In the genomic region with DNA sequence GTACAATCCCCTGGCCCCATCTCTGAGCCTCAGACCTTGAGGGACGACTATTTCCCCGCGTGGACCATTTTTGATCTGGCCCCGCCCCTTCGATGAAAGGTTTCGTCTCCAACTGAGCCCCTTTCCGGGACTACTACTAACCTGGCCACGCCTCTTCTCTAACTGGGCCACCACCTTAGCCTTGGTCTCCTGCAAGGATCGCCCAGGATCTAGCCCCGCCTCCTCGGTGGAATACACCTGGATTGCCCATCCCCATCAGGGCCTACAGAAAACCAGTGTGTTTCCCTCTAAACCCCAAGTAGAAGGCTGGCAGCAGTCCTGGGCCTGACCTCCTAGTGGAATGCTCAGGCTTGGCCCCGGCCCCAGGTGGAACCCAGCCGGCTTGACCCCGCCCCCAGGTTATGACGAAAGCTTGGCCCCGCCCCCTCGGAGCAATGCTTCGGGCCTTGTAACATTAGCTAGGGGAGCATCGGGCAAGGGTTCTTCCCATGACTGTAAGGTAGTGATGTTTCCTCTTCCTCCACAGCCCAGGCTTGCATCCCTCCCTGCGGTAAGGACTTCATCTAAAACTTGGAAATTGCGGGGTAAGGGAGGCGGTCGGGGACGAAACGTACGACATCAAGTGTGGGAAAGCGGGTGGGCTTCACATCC, we compare ENCODE assay signal across 7 cellular contexts. TPM values are rescaled to one million over a fixed set of nuclear protein-coding genes. Genes with fewer than 3 reads are reported as not detected.
DNase-seq lines count a peak whose midpoint lies in the region; ATAC-seq and TF ChIP-seq lines count a peak whose summit lies in the region.

No MANE protein-coding gene starts in this region.

- H3K27ac ChIP-seq in fibroblast of lung (ENCODE audit: insufficient read depth, low read length) (no peak overlapping the region), tibial nerve (peak overlapping the region; percentile 91 to 97 (median 96))

- H3K4me2 ChIP-seq in fibroblast of lung (ENCODE audit: extremely low read depth, insufficient read depth, low read length) = no peak overlapping the region

- DNase-seq in LHCN-M2 (ENCODE audit: low read depth) = peak; percentile 32
- DNase-seq in activated T-cell treated with anti-CD3 and anti-CD28 coated beads for 4 hours = peak; percentile 44
- DNase-seq in fibroblast of lung (ENCODE audit: low read depth in 2 of 2) = peak; percentile 36 to 39
- peak; percentile 39 for DNase-seq in natural killer cell
- DNase-seq in tibial nerve (ENCODE audit: low spot score in 2 of 2) = peak; percentile 82 to 88
- DNase-seq in epidermal melanocyte (ENCODE audit: insufficient read length, low spot score) = no peak

- no peak for TF ChIP-seq CTCF in fibroblast of lung (conservative IDR thresholded peaks at IDR 0.05 in 1 of 2, IDR thresholded peaks at IDR 0.05 in 1 of 2; ENCODE audit: low read depth in 1 of 2, low read length in 2 of 2)
- no peak for TF ChIP-seq CTCF in natural killer cell (IDR thresholded peaks at IDR 0.05)
- TF ChIP-seq CTCF in tibial nerve (IDR thresholded peaks at IDR 0.05) = no peak

- WGBS in tibial nerve, 2 donors = 42 to 48% methylated on average over 27 of the region's 27 CpGs

- TF ChIP-seq EP300 in tibial nerve (IDR thresholded peaks at IDR 0.05) = peak in 1 of 2 donors; percentile 5

- H3K36me3 ChIP-seq in fibroblast of lung (ENCODE audit: control insufficient read depth, insufficient read depth, low read length) (peaks cover 25% of the 10 kb centered on the region), tibial nerve (peaks cover 0 to 55% (median 3%) of the 10 kb centered on the region in 3 donors)

- no peaks in the 10 kb centered on the region for H3K27me3 ChIP-seq in fibroblast of lung (ENCODE audit: control insufficient read depth, insufficient read depth, low read length)
- H3K27me3 ChIP-seq in tibial nerve = no peaks in the 10 kb centered on the region

- ATAC-seq in natural killer cell (no peak), HG02642 (IDR thresholded peaks at IDR 0.05; ENCODE audit: poor library complexity, unreplicated experiment) (no peak)

- intact Hi-C loops in natural killer cell (cut with micrococcal nuclease) = no loop called here

- H3K4me3 ChIP-seq in fibroblast of lung (replicated peaks in 1 of 4; ENCODE audit: control extremely low read depth in 1 of 4, insufficient read depth in 1 of 4, low read depth in 3 of 4, low read length in 4 of 4) = no peak overlapping the region
- no peak overlapping the region for H3K4me3 ChIP-seq in tibial nerve

- TF ChIP-seq POLR2A in tibial nerve (IDR thresholded peaks at IDR 0.05) = peak in 1 of 2 donors; percentile 43

- H3K4me1 Mint-ChIP-seq in natural killer cell = peaks cover 31 to 41% of the 10 kb centered on the region in 2 donors

- no peaks in the 10 kb centered on the region for H3K9me3 Mint-ChIP-seq in natural killer cell

- no peaks in the 10 kb centered on the region for H3K36me3 Mint-ChIP-seq in natural killer cell

- H3K4me3 Mint-ChIP-seq in natural killer cell = peak overlapping the region; percentile 92

- no peaks in the 10 kb centered on the region for H4K20me1 ChIP-seq in fibroblast of lung (ENCODE audit: control insufficient read depth, extremely low read depth, insufficient read depth, low read length)

- H2AFZ ChIP-seq in fibroblast of lung (ENCODE audit: low read length) = no peak overlapping the region

- no peaks in the 10 kb centered on the region for H3K9me3 ChIP-seq in fibroblast of lung (ENCODE audit: control insufficient read depth, insufficient read depth, low read depth, low read length)
- no peaks in the 10 kb centered on the region for H3K9me3 ChIP-seq in tibial nerve

- peaks cover 8% of the 10 kb centered on the region for H3K79me2 ChIP-seq in fibroblast of lung (ENCODE audit: control insufficient read depth, insufficient read depth, low read length)

- H3K27ac Mint-ChIP-seq in natural killer cell = peak overlapping the region in 1 of 2 donors; percentile 85

- no peak overlapping the region for H3K9ac ChIP-seq in fibroblast of lung (ENCODE audit: insufficient read depth, low read length)

- H3K27me3 Mint-ChIP-seq in natural killer cell (ENCODE audit: low read depth in 2 of 2) = peaks cover 0 to 9% of the 10 kb centered on the region in 2 donors

- H3K4me1 ChIP-seq in fibroblast of lung (ENCODE audit: control insufficient read depth, extremely low read depth, insufficient read depth, low read length) (peaks cover 3% of the 10 kb centered on the region), tibial nerve (peaks cover 0 to 33% (median 20%) of the 10 kb centered on the region in 4 donors)

RNA-seq across cellular contexts. Expression of gene SPACA6, which starts 9.1 kb away (rescaled TPM):
- 12.9 and 27.3 TPM in 2 replicates for total RNA-seq in LHCN-M2 (2014; rRNA removed)
- 15.1 TPM for polyA plus RNA-seq in LHCN-M2 (2012)
- 5.1 and 8.6 TPM in 2 replicates for total RNA-seq in fibroblast of lung
- 2.8 and 5.5 TPM in 2 replicates for polyA plus RNA-seq in fibroblast of lung
- polyA plus RNA-seq in fibroblast of lung (2012) = 7.4 and 10.0 TPM in 2 replicates
- 8.7 and 12.1 TPM in 2 replicates for polyA minus RNA-seq in fibroblast of lung (ENCODE audit: low replicate concordance)
- 1 to 10 TPM; 2.2 to 9.4 (median 3.7) TPM for total RNA-seq in natural killer cell
- total RNA-seq in tibial nerve = 10 to 100 TPM; 10.7 to 47.9 (median 34.0) TPM

RNA-seq across cellular contexts. Expression of gene HAS1, which starts 21.6 kb away (rescaled TPM):
- total RNA-seq in LHCN-M2 (2014; rRNA removed) (59.1 and 139 TPM in 2 replicates), fibroblast of lung (not detected in 2 replicates), natural killer cell (not detected), tibial nerve (1 to 10 TPM in 1 of 4 donors, under 1 TPM in 1, not detected in 2; 0.44 to 3.3 TPM)
- 1.6 TPM for polyA plus RNA-seq in LHCN-M2 (2012)
- not detected in 2 replicates for polyA plus RNA-seq in fibroblast of lung
- polyA plus RNA-seq in fibroblast of lung (2012) = not detected in 2 replicates
- not detected in 2 replicates for polyA minus RNA-seq in fibroblast of lung (ENCODE audit: low replicate concordance)

RNA-seq across cellular contexts. Expression of gene FPR1, which starts 49.5 kb away (rescaled TPM):
- 9.7 and 10.9 TPM in 2 replicates for total RNA-seq in LHCN-M2 (2014; rRNA removed)
- 4.5 TPM for polyA plus RNA-seq in LHCN-M2 (2012)
- total RNA-seq in fibroblast of lung = not detected in 2 replicates
- polyA plus RNA-seq in fibroblast of lung = 0.14 TPM in 1 of 2 replicates, not detected in the other
- polyA plus RNA-seq in fibroblast of lung (2012) = not detected in 2 replicates
- polyA minus RNA-seq in fibroblast of lung (ENCODE audit: low replicate concordance) = not detected in 2 replicates
- total RNA-seq in natural killer cell = 10 to 100 TPM in 1 of 3 donors, 1 to 10 TPM in 2; 3.4 to 20.2 (median 6.4) TPM
- 10 to 100 TPM in 1 of 4 donors, 1 to 10 TPM in 3; 1.7 to 36.9 (median 6.4) TPM for total RNA-seq in tibial nerve

RNA-seq across cellular contexts. Expression of gene SIGLEC14, which starts 55.6 kb away (rescaled TPM):
- total RNA-seq in LHCN-M2 (2014; rRNA removed) (not detected in 2 replicates), fibroblast of lung (not detected in 2 replicates), natural killer cell (1 to 10 TPM; 2.7 to 4.9 (median 2.9) TPM), tibial nerve (1 to 10 TPM in 3 of 4 donors, not detected in 1; 1.9 to 6.3 (median 4.9) TPM)
- polyA plus RNA-seq in LHCN-M2 (2012) = 0.04 TPM
- polyA plus RNA-seq in fibroblast of lung = not detected in 2 replicates
- not detected in 2 replicates for polyA plus RNA-seq in fibroblast of lung (2012)
- not detected in 2 replicates for polyA minus RNA-seq in fibroblast of lung (ENCODE audit: low replicate concordance)

RNA-seq across cellular contexts. Expression of gene FPR2, which starts 58.8 kb away (rescaled TPM):
- total RNA-seq in LHCN-M2 (2014; rRNA removed) (0.40 and 1.8 TPM in 2 replicates), fibroblast of lung (not detected in 2 replicates), natural killer cell (1 to 10 TPM in 1 of 3 donors, under 1 TPM in 2; 0.28 to 2.1 (median 0.59) TPM), tibial nerve (1 to 10 TPM in 2 of 4 donors, under 1 TPM in 2; 0.66 to 4.5 (median 1.0) TPM)
- polyA plus RNA-seq in LHCN-M2 (2012) = not detected
- 0.12 TPM in 1 of 2 replicates, not detected in the other for polyA plus RNA-seq in fibroblast of lung
- not detected in 2 replicates for polyA plus RNA-seq in fibroblast of lung (2012)
- polyA minus RNA-seq in fibroblast of lung (ENCODE audit: low replicate concordance) = not detected in 2 replicates

Comparison
In these comparisons a context has a peak if more than half of its experiments do, and no peak if none do; other contexts are left out.
1. RNA of gene HAS1, which starts 21.6 kb away (total RNA-seq): 59.1 to 139 TPM in LHCN-M2; 0.44 to 3.3 TPM in tibial nerve, not detected in fibroblast of lung and not detected in natural killer cell; every median in the first group is over 10 times any median in the second.